Comparison of ENCODE assay signal across 33 cellular contexts in the genomic region with DNA sequence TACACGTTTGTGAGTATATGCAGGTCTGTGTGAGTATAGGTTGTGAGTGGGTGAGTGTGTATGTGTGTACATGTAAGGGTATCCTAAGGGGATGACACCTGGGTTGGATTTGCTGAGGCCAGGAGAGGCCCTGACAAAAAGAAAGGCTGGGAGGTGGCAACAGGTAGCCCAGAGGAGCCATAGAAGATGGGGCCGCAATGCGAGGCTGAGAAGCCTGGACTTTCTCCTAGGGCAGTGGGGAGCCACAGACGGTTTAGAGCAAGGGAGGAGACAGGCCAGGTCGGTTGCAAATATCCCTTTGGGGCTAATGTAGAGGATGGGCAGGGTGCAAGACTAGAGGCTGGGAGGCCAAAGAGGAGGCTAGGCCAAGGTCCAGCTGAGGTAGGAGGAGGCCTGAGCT. TPM values are rescaled to one million over a fixed set of nuclear protein-coding genes. Genes with fewer than 3 reads are reported as not detected.
"Had no signal": no experiment of that assay in that cellular context is flagged by ENCODE, and none has a peak within 500 bp of the region (broad histone marks: within the 10 kb centered on the region; RNA-seq: fewer than 3 reads in every experiment).

No MANE protein-coding gene starts in this region.

- H3K27me3 ChIP-seq: ovary, thyroid gland, vagina had no signal

- H2AFZ ChIP-seq: parathyroid adenoma had no signal

- H3K9me3 ChIP-seq: ovary, psoas muscle, thoracic aorta, thyroid gland, upper lobe of left lung, vagina had no signal

- H3K4me2 ChIP-seq: smooth muscle cell had no signal

- H3K27ac ChIP-seq: ovary, parathyroid adenoma, psoas muscle, skin epidermis, spleen, stomach, thoracic aorta, thyroid gland, tibial nerve, upper lobe of left lung, vagina had no signal

- H3K4me3 ChIP-seq: ovary, psoas muscle, skin epidermis, smooth muscle cell, spleen, stomach, thoracic aorta, thyroid gland, tibial nerve, upper lobe of left lung, vagina had no signal

- H3K4me3 Mint-ChIP-seq: naive thymus-derived CD4-positive, alpha-beta T cell; natural killer cell; nephron progenitor cell; neural crest cell; stimulated activated naive B cell treated with anti-CD40 and anti-IgM and Interleukin-4, amounts not matched to agents 10 μg/mL and 1 μg/mL and 100 μg/mL, for 72 hours; stimulated activated naive CD8-positive, alpha-beta T cell treated with anti-CD3 and anti-CD28 coated beads, Interleukin-15, Interleukin-2, amounts not matched to agents 100 ng/mL and 50 ng/mL, for 24 hours had no signal

- H3K4me1 ChIP-seq: psoas muscle had no signal

- H3K79me2 ChIP-seq: parathyroid adenoma had no signal

- H3K36me3 Mint-ChIP-seq: naive thymus-derived CD4-positive, alpha-beta T cell; natural killer cell; stimulated activated naive B cell treated with anti-CD40 and anti-IgM and Interleukin-4, amounts not matched to agents 10 μg/mL and 1 μg/mL and 100 μg/mL, for 72 hours had no signal

- FAIRE-seq: urothelium cell line had no signal

- H3K9me3 Mint-ChIP-seq: natural killer cell; neural crest cell; stimulated activated naive B cell treated with anti-CD40 and anti-IgM and Interleukin-4, amounts not matched to agents 10 μg/mL and 1 μg/mL and 100 μg/mL, for 72 hours; stimulated activated naive CD8-positive, alpha-beta T cell treated with anti-CD3 and anti-CD28 coated beads, Interleukin-15, Interleukin-2, amounts not matched to agents 100 ng/mL and 50 ng/mL, for 24 hours had no signal

- DNase-seq: naive thymus-derived CD4-positive, alpha-beta T cell; natural killer cell; nephron progenitor cell; occipital lobe; ovary; posterior cingulate gyrus; psoas muscle; right cardiac atrium; spleen; stimulated activated CD4-positive, alpha-beta T cell treated with anti-CD3 and anti-CD28 coated beads, Interleukin-12 subunit alpha, Interleukin-12 subunit beta, amount 100 ng/mL, for 4 hours; stimulated activated CD4-positive, alpha-beta T cell treated with anti-CD3 and anti-CD28 coated beads, Interleukin-1b, Interleukin-23, amount 100 ng/mL, for 48 hours; stimulated activated CD4-positive, alpha-beta T cell treated with anti-CD3 and anti-CD28 coated beads, Interleukin-4, amount 100 ng/mL, for 1 hour; stimulated activated CD4-positive, alpha-beta T cell treated with anti-CD3 and anti-CD28 coated beads, Interleukin-4, amount 100 ng/mL, for 4 hours; stimulated activated CD8-positive, alpha-beta memory T cell treated with anti-CD3 and anti-CD28 coated beads, Interleukin-4, amount 100 ng/mL, for 48 hours; stimulated activated naive B cell treated with anti-CD40 and anti-IgM and Interleukin-4, amounts not matched to agents 10 μg/mL and 1 μg/mL and 100 μg/mL, for 72 hours; stimulated activated naive CD4-positive, alpha-beta T cell treated with Interleukin-2 at 50 U/mL for 16 hours; stomach; thyroid gland; trophoblast cell; upper lobe of left lung had no signal

- H3K9ac ChIP-seq: parathyroid adenoma had no signal

- ATAC-seq: naive thymus-derived CD4-positive, alpha-beta T cell; natural killer cell; psoas muscle; right cardiac atrium; sciatic nerve; stimulated activated naive B cell treated with anti-CD40 and anti-IgM and Interleukin-4, amounts not matched to agents 10 μg/mL and 1 μg/mL and 100 μg/mL, for 72 hours had no signal

- H3K36me3 ChIP-seq: ovary, spleen, stomach, thoracic aorta, thyroid gland, tibial nerve, upper lobe of left lung, vagina had no signal

- H3K27ac Mint-ChIP-seq: natural killer cell; nephron progenitor cell; progenitor cell of endocrine pancreas; stimulated activated naive B cell treated with anti-CD40 and anti-IgM and Interleukin-4, amounts not matched to agents 10 μg/mL and 1 μg/mL and 100 μg/mL, for 72 hours; stimulated activated naive CD8-positive, alpha-beta T cell treated with anti-CD3 and anti-CD28 coated beads, Interleukin-15, Interleukin-2, amounts not matched to agents 100 ng/mL and 50 ng/mL, for 24 hours had no signal

RNA-seq across cellular contexts. Expression of a gene that starts 54.3 kb away (rescaled TPM):
- total RNA-seq: osteoblast, psoas muscle, smooth muscle cell, subcutaneous adipose tissue, thoracic aorta, thyroid gland, tibial nerve, vagina had no signal
- polyA plus RNA-seq: naive thymus-derived CD4-positive, alpha-beta T cell; right cardiac atrium had no signal
